ENCODE assay signal across 1 cellular context in genomic region chr1:230749635-230750034, GRCh38.
TF ChIP-seq lines count a peak whose summit lies in the region.

No MANE protein-coding gene starts in this region.

TF ChIP-seq in H1, 55 proteins besides CTCF, POLR2A, EP300 and RAD21:
- no peak for TF ChIP-seq ASH2L (IDR thresholded peaks at IDR 0.05; ENCODE audit: low read length)
- no peak for TF ChIP-seq BCL11A (IDR thresholded peaks at IDR 0.05; ENCODE audit: low read depth in 2 of 2, low read length in 2 of 2)
- TF ChIP-seq SIRT6 (IDR thresholded peaks at IDR 0.05; ENCODE audit: low read length), result no peak
- TF ChIP-seq CHD1 (IDR thresholded peaks at IDR 0.05; ENCODE audit: low read depth, low read length), result no peak
- TF ChIP-seq GABPA (IDR thresholded peaks at IDR 0.05; ENCODE audit: borderline replicate concordance, insufficient read depth, low read length), result no peak
- no peak for TF ChIP-seq POLR2AphosphoS5 (IDR thresholded peaks at IDR 0.05; ENCODE audit: low read depth, low read length)
- TF ChIP-seq EZH2 (IDR thresholded peaks at IDR 0.05; ENCODE audit: low read depth, low read length, severe bottlenecking), result no peak
- TF ChIP-seq RNF2 (IDR thresholded peaks at IDR 0.05; ENCODE audit: borderline replicate concordance, low read depth, low read length, missing control alignments, poor library complexity, severe bottlenecking), result no peak
- TF ChIP-seq BACH1 (IDR thresholded peaks at IDR 0.05; ENCODE audit: low read length), result no peak
- no peak for TF ChIP-seq TBP (IDR thresholded peaks at IDR 0.05; ENCODE audit: low read depth, low read length)
- no peak for TF ChIP-seq RFX5 (IDR thresholded peaks at IDR 0.05; ENCODE audit: borderline replicate concordance, low read depth, low read length)
- no peak for TF ChIP-seq GTF2F1 (IDR thresholded peaks at IDR 0.05; ENCODE audit: borderline replicate concordance, low read depth, low read length)
- no peak for TF ChIP-seq MAFK (IDR thresholded peaks at IDR 0.05; ENCODE audit: low read depth, low read length)
- TF ChIP-seq HDAC2 (IDR thresholded peaks at IDR 0.05; ENCODE audit: borderline replicate concordance in 1 of 2, low read depth in 2 of 2, low read length in 2 of 2), result no peak
- no peak for TF ChIP-seq SUZ12 (IDR thresholded peaks at IDR 0.05; ENCODE audit: low read length)
- no peak for TF ChIP-seq E2F6 (IDR thresholded peaks at IDR 0.05)
- no peak for TF ChIP-seq SP2 (IDR thresholded peaks at IDR 0.05; ENCODE audit: low read length)
- no peak for TF ChIP-seq KDM1A (IDR thresholded peaks at IDR 0.05; ENCODE audit: borderline replicate concordance, low read length)
- no peak for TF ChIP-seq KDM5A (IDR thresholded peaks at IDR 0.05; ENCODE audit: low read length)
- no peak for TF ChIP-seq CBX5 (IDR thresholded peaks at IDR 0.05; ENCODE audit: low read depth, low read length)
TF ChIP-seq in H1: peak in this region for 0.
